ENCODE assay signal across 22 cellular contexts in the genomic region with DNA sequence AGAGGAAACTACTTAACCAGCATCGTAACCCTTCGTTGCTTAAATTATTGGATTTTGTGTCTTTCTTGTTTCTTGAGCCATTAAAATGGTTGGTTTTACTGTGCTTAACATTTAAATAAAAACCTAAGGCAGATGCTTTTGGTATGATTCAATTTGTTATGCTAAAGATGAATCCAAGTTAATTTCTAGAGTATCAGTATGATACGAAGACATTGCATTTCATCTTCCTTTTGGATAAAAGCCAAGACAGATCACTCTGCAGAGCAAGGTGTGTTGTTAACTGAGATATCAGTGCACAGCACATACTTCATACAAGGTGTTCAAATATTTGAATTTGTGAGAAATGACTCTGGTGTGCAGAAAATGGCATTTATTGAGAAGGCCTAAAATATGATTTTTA.
DNase-seq lines count a peak whose midpoint lies in the region; ATAC-seq and TF ChIP-seq lines count a peak whose summit lies in the region.
"Had no signal": no experiment of that assay in that cellular context is flagged by ENCODE, and none has a peak within 500 bp of the region (broad histone marks: within the 10 kb centered on the region; RNA-seq: fewer than 3 reads in every experiment).

No MANE protein-coding gene starts in this region.

- H3K4me1 ChIP-seq in adrenal gland (replicated peaks in 1 of 2): no peaks in the 10 kb centered on the region
- peaks cover 0 to 4% of the 10 kb centered on the region in 2 donors for H3K4me1 ChIP-seq in neuronal stem cell (ENCODE audit: control insufficient read depth in 2 of 2, insufficient read depth in 1 of 2, low read depth in 1 of 2, low read length in 2 of 2)

- no peak overlapping the region for H2BK120ac ChIP-seq in neuronal stem cell (ENCODE audit: low read depth, low read length)

- H3K4me3 Mint-ChIP-seq in activated T-cell treated with anti-CD3 and anti-CD28 coated beads, Interleukin-2, amount 50 U/mL, for 72 hours: peak overlapping the region; percentile 11 to 13
- H3K4me3 Mint-ChIP-seq: CD4-positive, alpha-beta memory T cell; HFFc6 had no signal

- H4K91ac ChIP-seq in neuronal stem cell (ENCODE audit: low read depth, low read length, poor library complexity): no peak overlapping the region

- no peak overlapping the region for H3K14ac ChIP-seq in neuronal stem cell (ENCODE audit: low read length)

- H2BK15ac ChIP-seq in neuronal stem cell (ENCODE audit: low read length): no peak overlapping the region

- H2BK12ac ChIP-seq in neuronal stem cell (ENCODE audit: low read length): no peak overlapping the region

- no peaks in the 10 kb centered on the region for H3K79me1 ChIP-seq in neuronal stem cell (ENCODE audit: low read depth, low read length)

- H2BK5ac ChIP-seq in neuronal stem cell (ENCODE audit: low read length): no peak overlapping the region

- peaks cover 41% of the 10 kb centered on the region for H3K4me1 Mint-ChIP-seq in activated T-cell treated with anti-CD3 and anti-CD28 coated beads, Interleukin-2, amount 50 U/mL, for 72 hours (ENCODE audit: low read depth)

- no peak overlapping the region for H3K4me2 ChIP-seq in neuronal stem cell (ENCODE audit: insufficient read depth, low read length, poor library complexity, severe bottlenecking)

- no peaks in the 10 kb centered on the region for H3K27me3 ChIP-seq in adrenal gland
- no peaks in the 10 kb centered on the region for H3K27me3 ChIP-seq in neuronal stem cell (ENCODE audit: control insufficient read depth in 3 of 3, insufficient read depth in 3 of 3, low read depth in 1 of 3, low read length in 3 of 3)

- peak overlapping the region; percentile 64 for H3K4me3 ChIP-seq in SK-N-MC
- H3K4me3 ChIP-seq in adrenal gland: no peak overlapping the region
- no peak overlapping the region for H3K4me3 ChIP-seq in neuronal stem cell (ENCODE audit: low read length in 2 of 2)
- H3K4me3 ChIP-seq: GM12878, HAP-1 had no signal

- H4K8ac ChIP-seq in neuronal stem cell (ENCODE audit: low read depth, low read length): no peak overlapping the region

- H3K9me3 Mint-ChIP-seq in activated T-cell treated with anti-CD3 and anti-CD28 coated beads, Interleukin-2, amount 50 U/mL, for 72 hours: no peaks in the 10 kb centered on the region
- H3K9me3 Mint-ChIP-seq: CD4-positive, alpha-beta memory T cell; HFFc6 had no signal

- 93 to 96% (median 94%) methylated on average over 3 of the region's 3 CpGs for WGBS in adrenal gland, 4 donors
- no CpG with 5 or more reads among the region's 3 CpGs for WGBS in neuronal stem cell (ENCODE audit: extremely low coverage in 2 of 2, insufficient read length in 2 of 2, insufficient replicate concordance in 1 of 2), 2 donors

- H3K36me3 Mint-ChIP-seq in activated T-cell treated with anti-CD3 and anti-CD28 coated beads, Interleukin-2, amount 50 U/mL, for 72 hours (ENCODE audit: insufficient read depth in 2 of 2): no peaks in the 10 kb centered on the region

- H3K27ac Mint-ChIP-seq in activated T-cell treated with anti-CD3 and anti-CD28 coated beads, Interleukin-2, amount 50 U/mL, for 72 hours: peak overlapping the region; percentile 14
- H3K27ac Mint-ChIP-seq: HFFc6 had no signal

- H3K23ac ChIP-seq in neuronal stem cell (ENCODE audit: low read depth, low read length, poor library complexity): no peak overlapping the region

- peak; percentile 60 to 83 for ATAC-seq in activated T-cell treated with anti-CD3 and anti-CD28 coated beads, Interleukin-2, amount 50 U/mL, for 72 hours (replicated peaks in 1 of 2)
- ATAC-seq in GM18858 (IDR thresholded peaks at IDR 0.05; ENCODE audit: unreplicated experiment): no peak
- ATAC-seq: GM12878 had no signal

- H3K27me3 Mint-ChIP-seq in activated T-cell treated with anti-CD3 and anti-CD28 coated beads, Interleukin-2, amount 50 U/mL, for 72 hours (ENCODE audit: low read depth): no peaks in the 10 kb centered on the region
- H3K27me3 Mint-ChIP-seq: CD4-positive, alpha-beta memory T cell had no signal

- H3K18ac ChIP-seq in neuronal stem cell (ENCODE audit: low read length): no peak overlapping the region

- H3K4ac ChIP-seq in neuronal stem cell (ENCODE audit: low read length): no peak overlapping the region

- H3K9ac ChIP-seq in SK-N-MC (ENCODE audit: insufficient read length) (no peak overlapping the region), neuronal stem cell (ENCODE audit: low read depth, low read length, poor library complexity) (no peak overlapping the region)

- intact Hi-C loops in adrenal gland (cut with DNase I): no loop called here

- no peak for TF ChIP-seq POLR2A in adrenal gland (IDR thresholded peaks at IDR 0.05)

- no peak overlapping the region for H2AFZ ChIP-seq in neuronal stem cell (ENCODE audit: low read length)

- peak overlapping the region; percentile 75 for H3K27ac ChIP-seq in SK-N-MC
- H3K27ac ChIP-seq in adrenal gland: no peak overlapping the region
- H3K27ac ChIP-seq in neuronal stem cell (replicated peaks; ENCODE audit: low read length): no peak overlapping the region
- H3K27ac ChIP-seq: 22Rv1 had no signal

- no peaks in the 10 kb centered on the region for H3K9me3 ChIP-seq in SK-N-MC (ENCODE audit: low read depth, low read length)
- no peaks in the 10 kb centered on the region for H3K9me3 ChIP-seq in adrenal gland (replicated peaks in 1 of 3)
- no peaks in the 10 kb centered on the region for H3K9me3 ChIP-seq in neuronal stem cell (replicated peaks in 1 of 2; ENCODE audit: control insufficient read depth in 2 of 2, insufficient read depth in 1 of 2, low read depth in 1 of 2, low read length in 2 of 2)
- H3K9me3 ChIP-seq: HAP-1 had no signal

- no peak overlapping the region for H2AK5ac ChIP-seq in neuronal stem cell (ENCODE audit: low read depth, low read length)

- no peak for TF ChIP-seq CTCF in adrenal gland (IDR thresholded peaks at IDR 0.05)

- peak; percentile 5 for DNase-seq in DMS53 (lab: John Stamatoyannopoulos, UW)
- DNase-seq in DMS53 treated with DMSO at 0.1 percent for 48 hours (lab: John Stamatoyannopoulos, UW; ENCODE audit: unreplicated experiment): no peak
- no peak for DNase-seq in activated T-cell treated with anti-CD3 and anti-CD28 coated beads, Interleukin-2, amount 50 U/mL, for 72 hours
- DNase-seq in activated T-cell treated with anti-CD3 and anti-CD28 coated beads, Interleukin-2, amount 50 U/mL, for 48 hours: no peak
- no peak for DNase-seq in SK-N-MC (ENCODE audit: low read depth, low spot score)
- no peak for DNase-seq in adrenal gland
- no peak for DNase-seq in neuronal stem cell (ENCODE audit: low spot score)
- DNase-seq: ACHN; AML-193; C1 segment of cervical spinal cord; Calu3; CD4-positive, alpha-beta memory T cell; COR-L47; DMS79; EL; GDM1; GOT3; HFFc6 had no signal

- H3K36me3 ChIP-seq in SK-N-MC (ENCODE audit: insufficient read depth, low read length): no peaks in the 10 kb centered on the region; the same call in 1 of the 2 replicates
- no peaks in the 10 kb centered on the region for H3K36me3 ChIP-seq in adrenal gland (replicated peaks in 1 of 2)
- no peaks in the 10 kb centered on the region for H3K36me3 ChIP-seq in neuronal stem cell (replicated peaks in 1 of 2; ENCODE audit: control insufficient read depth in 2 of 2, insufficient read depth in 2 of 2, low read length in 2 of 2)
- H3K36me3 ChIP-seq: HAP-1 had no signal
